Comparison of ENCODE assay signal across 25 cellular contexts in genomic region chr10:53840668-53841067, GRCh38.
DNase-seq lines count a peak whose midpoint lies in the region; ATAC-seq and TF ChIP-seq lines count a peak whose summit lies in the region.
"Had no signal": no experiment of that assay in that cellular context is flagged by ENCODE, and none has a peak within 500 bp of the region (broad histone marks: within the 10 kb centered on the region; RNA-seq: fewer than 3 reads in every experiment).

No MANE protein-coding gene starts in this region.

- TF ChIP-seq CTCF in parathyroid adenoma (IDR thresholded peaks at IDR 0.05) = no peak

- no peak overlapping the region for H3K4me3 ChIP-seq in parathyroid adenoma (ENCODE audit: low read depth, low read length)
- H3K4me3 ChIP-seq: A549; BLaER1 treated with 17β-estradiol and CSF1 and Interleukin-3, amounts not matched to agents 10 nM and 100 nM; GM12878 had no signal

- no peak overlapping the region for H3K27ac ChIP-seq in parathyroid adenoma
- H3K27ac ChIP-seq: 22Rv1; A549; BLaER1 treated with 17β-estradiol and CSF1 and Interleukin-3, amounts not matched to agents 10 nM and 100 nM; C4-2B had no signal

- no peak for ATAC-seq in HG03342 (IDR thresholded peaks at IDR 0.05; ENCODE audit: unreplicated experiment)
- ATAC-seq: A549, GM12878 had no signal

- CTCF ChIA-PET in HEK293T (lab: Yijun Ruan, JAX) = no interaction called here

- DNase-seq in HEK293T (ENCODE audit: extremely low spot score) = no peak
- DNase-seq in SK-N-DZ (ENCODE audit: low spot score) = peak; percentile 8
- DNase-seq in left kidney (ENCODE audit: low read depth, low spot score) = peak; percentile 69
- DNase-seq in inferior parietal cortex (ENCODE audit: extremely low spot score) = no peak
- no peak for DNase-seq in SKM-1 (lab: John Stamatoyannopoulos, UW; ENCODE audit: unreplicated experiment)
- DNase-seq in NAMALWA (ENCODE audit: low spot score) = no peak
- DNase-seq: AML-193; CD4-positive, alpha-beta memory T cell; CD4-positive, CD25-positive, alpha-beta regulatory T cell; CD8-positive, alpha-beta memory T cell; COR-L47; DMS 273 treated with DMSO at 0.1 percent for 48 hours; DMS153; DMS53; DMS79; DND-41; EL; GDM1 had no signal

- no peaks in the 10 kb centered on the region for H3K9me3 ChIP-seq in parathyroid adenoma (ENCODE audit: control insufficient read depth, low read length)
- H3K9me3 ChIP-seq: A549; BLaER1 treated with 17β-estradiol and CSF1 and Interleukin-3, amounts not matched to agents 10 nM and 100 nM had no signal

- H3K79me2 ChIP-seq in parathyroid adenoma = no peaks in the 10 kb centered on the region

- no peak overlapping the region for H3K9ac ChIP-seq in parathyroid adenoma
- H3K9ac ChIP-seq: BLaER1 treated with 17β-estradiol and CSF1 and Interleukin-3, amounts not matched to agents 10 nM and 100 nM had no signal

- no peaks in the 10 kb centered on the region for H3K36me3 ChIP-seq in parathyroid adenoma (ENCODE audit: control insufficient read depth, insufficient read depth, low read length)
- H3K36me3 ChIP-seq: BLaER1 treated with 17β-estradiol and CSF1 and Interleukin-3, amounts not matched to agents 10 nM and 100 nM had no signal

- peaks cover 15% of the 10 kb centered on the region for H3K4me1 ChIP-seq in parathyroid adenoma
- H3K4me1 ChIP-seq: A549 had no signal

- no peak overlapping the region for H3K4me2 ChIP-seq in parathyroid adenoma (ENCODE audit: low read length)
- H3K4me2 ChIP-seq: A549; BLaER1 treated with 17β-estradiol and CSF1 and Interleukin-3, amounts not matched to agents 10 nM and 100 nM had no signal

- POLR2A ChIA-PET in HEK293T (lab: Yijun Ruan, JAX) = no interaction called here

- H2AFZ ChIP-seq in parathyroid adenoma = peak overlapping the region; percentile 1

- no peaks in the 10 kb centered on the region for H3K27me3 ChIP-seq in parathyroid adenoma (ENCODE audit: control insufficient read depth, insufficient read depth, low read length)
- H3K27me3 ChIP-seq: BLaER1 treated with 17β-estradiol and CSF1 and Interleukin-3, amounts not matched to agents 10 nM and 100 nM had no signal

TF ChIP-seq in HEK293T, 16 proteins besides CTCF, POLR2A, EP300 and RAD21:
- TF ChIP-seq PKNOX1 (IDR thresholded peaks at IDR 0.05) (peak; percentile 88), LEF1 (IDR thresholded peaks at IDR 0.05; ENCODE audit: borderline replicate concordance) (no peak), FOXA1 (IDR thresholded peaks at IDR 0.05) (no peak)
TF ChIP-seq in HEK293T: peak in this region for 1.

Comparison
In these comparisons a context has a peak if more than half of its experiments do, and no peak if none do; other contexts are left out.
1. DNase-seq: peak in SK-N-DZ (single experiment) and left kidney (single experiment); none in HEK293T (single experiment), inferior parietal cortex (single experiment), SKM-1 (single experiment) and NAMALWA (single experiment).